ENCODE assay signal across 19 cellular contexts in the genomic region with DNA sequence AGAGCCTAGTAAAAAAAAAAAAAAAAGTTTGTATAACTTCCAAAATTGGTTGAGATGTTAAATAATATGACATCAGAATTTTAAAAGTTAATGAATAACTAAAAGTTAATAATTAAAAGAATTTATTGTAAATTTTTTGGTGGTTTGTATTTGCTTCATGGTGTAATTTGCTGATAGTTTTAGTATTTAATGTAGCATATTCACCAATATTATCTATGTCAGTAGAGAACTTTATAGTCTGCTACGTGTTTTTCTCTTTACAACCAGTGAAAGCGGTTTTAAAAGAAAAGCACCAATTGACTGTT. TPM values are rescaled to one million over a fixed set of nuclear protein-coding genes. Genes with fewer than 3 reads are reported as not detected.
"Had no signal": no experiment of that assay in that cellular context is flagged by ENCODE, and none has a peak within 500 bp of the region (broad histone marks: within the 10 kb centered on the region; RNA-seq: fewer than 3 reads in every experiment).

No MANE protein-coding gene starts in this region.

- H3K36me3 Mint-ChIP-seq: memory B cell; naive thymus-derived CD8-positive, alpha-beta T cell had no signal

- H3K27ac ChIP-seq: dorsolateral prefrontal cortex, left lung, thyroid gland, uterus, WERI-Rb-1 had no signal

- DNase-seq: activated CD4-positive, alpha-beta T cell treated with anti-CD3 and anti-CD28 coated beads, Interleukin-2, amount 50 U/mL, for 48 hours; activated naive CD4-positive, alpha-beta T cell treated with Interleukin-2 at 50 U/mL for 16 hours; activated naive CD8-positive, alpha-beta T cell treated with anti-CD3 and anti-CD28 coated beads, Interleukin-2, amount 50 U/mL, for 24 hours; dorsolateral prefrontal cortex; endodermal cell; islet precursor cell; left lung; naive thymus-derived CD8-positive, alpha-beta T cell; posterior cingulate gyrus; retina; stimulated activated CD4-positive, alpha-beta T cell treated with anti-CD3 and anti-CD28 coated beads, Interleukin-12 subunit alpha, Interleukin-12 subunit beta, amount 100 ng/mL, for 4 hours; stimulated activated CD4-positive, alpha-beta T cell treated with anti-CD3 and anti-CD28 coated beads, Interleukin-2, amount 100 ng/mL, for 24 hours; uterus; WERI-Rb-1 had no signal

- H3K36me3 ChIP-seq: left lung, neutrophil, thyroid gland, uterus, WERI-Rb-1 had no signal

- H3K4me3 Mint-ChIP-seq: activated naive CD8-positive, alpha-beta T cell treated with anti-CD3 and anti-CD28 coated beads, Interleukin-2, amount 50 U/mL, for 24 hours; activated T-helper 17 cell treated with anti-CD3 and anti-CD28 coated beads, Interleukin-2, amount 50 U/mL, for 72 hours; endodermal cell; memory B cell; naive thymus-derived CD8-positive, alpha-beta T cell had no signal

- H3K27ac Mint-ChIP-seq: activated naive CD8-positive, alpha-beta T cell treated with anti-CD3 and anti-CD28 coated beads, Interleukin-2, amount 50 U/mL, for 24 hours; activated T-helper 17 cell treated with anti-CD3 and anti-CD28 coated beads, Interleukin-2, amount 50 U/mL, for 72 hours; endodermal cell; memory B cell; naive thymus-derived CD8-positive, alpha-beta T cell had no signal

- H3K9me3 Mint-ChIP-seq: activated naive CD8-positive, alpha-beta T cell treated with anti-CD3 and anti-CD28 coated beads, Interleukin-2, amount 50 U/mL, for 24 hours; activated T-helper 17 cell treated with anti-CD3 and anti-CD28 coated beads, Interleukin-2, amount 50 U/mL, for 72 hours; endodermal cell; memory B cell; naive thymus-derived CD8-positive, alpha-beta T cell had no signal

- H3K9me3 ChIP-seq: left lung, neutrophil, thyroid gland, uterus had no signal

- H3K4me1 ChIP-seq: thyroid gland, uterus had no signal

- H3K27me3 ChIP-seq: dorsolateral prefrontal cortex, left lung, neutrophil, thyroid gland, uterus had no signal

- H3K4me3 ChIP-seq: left lung, thyroid gland, uterus had no signal

- ATAC-seq: activated naive CD8-positive, alpha-beta T cell treated with anti-CD3 and anti-CD28 coated beads, Interleukin-2, amount 50 U/mL, for 24 hours; activated T-helper 17 cell treated with anti-CD3 and anti-CD28 coated beads, Interleukin-2, amount 50 U/mL, for 72 hours; naive thymus-derived CD8-positive, alpha-beta T cell had no signal

- H3K4me1 Mint-ChIP-seq: activated naive CD8-positive, alpha-beta T cell treated with anti-CD3 and anti-CD28 coated beads, Interleukin-2, amount 50 U/mL, for 24 hours; activated T-helper 17 cell treated with anti-CD3 and anti-CD28 coated beads, Interleukin-2, amount 50 U/mL, for 72 hours had no signal

RNA-seq across cellular contexts. Expression of gene STEAP4, which starts 51.8 kb away (rescaled TPM):
- total RNA-seq: activated T-helper 17 cell treated with anti-CD3 and anti-CD28 coated beads, Interleukin-2, amount 50 U/mL, for 72 hours; astrocyte; endodermal cell; naive thymus-derived CD8-positive, alpha-beta T cell had no signal
